ENCODE assay signal across 11 cellular contexts in the genomic region with DNA sequence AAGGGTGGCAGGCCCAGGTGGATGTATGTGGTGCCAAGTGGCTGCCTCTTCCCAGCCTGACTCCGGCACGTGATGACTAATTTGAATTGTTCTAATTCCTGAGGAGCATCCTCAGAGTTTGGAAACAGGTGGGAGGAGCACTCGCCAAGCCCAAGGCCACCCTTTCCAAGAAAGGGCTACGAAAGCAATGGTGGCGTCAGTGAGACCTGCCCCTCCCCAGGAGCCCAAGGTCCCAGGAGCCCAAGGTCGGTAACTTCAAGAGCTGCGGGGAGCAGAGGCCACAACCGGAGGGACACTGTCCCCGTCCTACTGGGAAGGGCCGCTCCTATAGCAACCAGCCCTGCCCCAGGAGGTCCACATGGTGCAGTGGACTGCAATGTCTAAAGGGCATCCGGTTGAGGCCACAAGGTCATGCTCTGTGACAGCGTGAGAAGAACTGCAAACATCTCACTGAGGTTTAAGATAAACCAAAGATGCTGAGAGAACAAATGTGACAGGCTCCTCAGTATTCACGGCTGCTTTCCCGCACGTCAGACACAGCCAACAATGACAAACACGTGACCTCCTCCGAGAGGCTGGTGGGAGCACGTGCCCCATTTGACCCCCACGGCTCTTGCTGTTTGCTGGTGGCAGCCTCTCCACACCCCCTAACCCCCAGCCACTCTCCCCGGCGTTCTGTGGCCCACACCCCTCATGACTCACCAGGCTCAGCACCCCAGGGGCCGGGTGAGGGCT.
DNase-seq lines count a peak whose midpoint lies in the region; ATAC-seq, FAIRE-seq and TF ChIP-seq lines count a peak whose summit lies in the region.
"Had no signal": no experiment of that assay in that cellular context is flagged by ENCODE, and none has a peak within 500 bp of the region (broad histone marks: within the 10 kb centered on the region; RNA-seq: fewer than 3 reads in every experiment).

No MANE protein-coding gene starts in this region.

- POLR2A ChIA-PET in activated CD8-positive, alpha-beta T cell treated with anti-CD3 and anti-CD28 coated beads for 36 hours (lab: Charles Lee) = no interaction called here

- H3K4me1 ChIP-seq in pancreas = peaks cover 0 to 8% (median 8%) of the 10 kb centered on the region in 3 donors

- no peaks in the 10 kb centered on the region for H3K9me3 ChIP-seq in pancreas

- H3K36me3 Mint-ChIP-seq in activated CD8-positive, alpha-beta T cell treated with anti-CD3 and anti-CD28 coated beads for 36 hours (ENCODE audit: low read depth) = no peaks in the 10 kb centered on the region

- H3K27ac Mint-ChIP-seq in activated CD8-positive, alpha-beta T cell treated with anti-CD3 and anti-CD28 coated beads for 36 hours = peak overlapping the region; percentile 30

- no peak for ATAC-seq in activated CD8-positive, alpha-beta T cell treated with anti-CD3 and anti-CD28 coated beads for 36 hours
- peak; percentile 14 to 32 (median 25) for ATAC-seq in pancreas
- ATAC-seq in HG02678 (IDR thresholded peaks at IDR 0.05; ENCODE audit: unreplicated experiment) = no peak

- 65 to 68% methylated on average over 21 to 22 of the region's 22 CpGs for WGBS in pancreas, 2 donors

- H3K4me3 ChIP-seq in pancreas = no peak overlapping the region

- no peak for FAIRE-seq in pancreas (lab: Jason Lieb, UNC)

- H3K9me3 Mint-ChIP-seq in activated CD8-positive, alpha-beta T cell treated with anti-CD3 and anti-CD28 coated beads for 36 hours = no peaks in the 10 kb centered on the region

- intact Hi-C loops in activated CD8-positive, alpha-beta T cell treated with anti-CD3 and anti-CD28 coated beads for 36 hours (cut with micrococcal nuclease) = no loop called here
- intact Hi-C loops in pancreas (cut with DNase I) = no loop called here

- H3K36me3 ChIP-seq in pancreas = no peaks in the 10 kb centered on the region

- no peaks in the 10 kb centered on the region for H3K27me3 ChIP-seq in pancreas

- no peak overlapping the region for H3K4me3 Mint-ChIP-seq in activated CD8-positive, alpha-beta T cell treated with anti-CD3 and anti-CD28 coated beads for 36 hours

- H3K27ac ChIP-seq in pancreas = peak overlapping the region in 2 of 4 donors; percentile 12 to 22

- no peaks in the 10 kb centered on the region for H3K27me3 Mint-ChIP-seq in activated CD8-positive, alpha-beta T cell treated with anti-CD3 and anti-CD28 coated beads for 36 hours

- CTCF ChIA-PET in activated CD8-positive, alpha-beta T cell treated with anti-CD3 and anti-CD28 coated beads for 36 hours (lab: Charles Lee) = interaction anchor here (1.4 to 5.1 kb wide), 2 partner anchors 10 to 78 kb away, joined by 3 to 39 read pairs; a partner anchor contains a TSS

- H3K4me1 Mint-ChIP-seq in activated CD8-positive, alpha-beta T cell treated with anti-CD3 and anti-CD28 coated beads for 36 hours (ENCODE audit: low read depth) = peaks cover 69% of the 10 kb centered on the region

- DNase-seq in EH (ENCODE audit: low read depth) (peak; percentile 48), glomerular visceral epithelial cell (ENCODE audit: extremely low spot score) (peak; percentile 44), pancreas (peak in 1 of 6 donors; percentile 35), NCI-H345 (lab: John Stamatoyannopoulos, UW) (no peak), NCI-H2196 treated with DMSO at 0.1 percent for 48 hours (lab: John Stamatoyannopoulos, UW; ENCODE audit: unreplicated experiment) (no peak), SKM-1 treated with dmso at 0.1 percent for 144 hours (lab: John Stamatoyannopoulos, UW; ENCODE audit: unreplicated experiment) (no peak)
- DNase-seq in activated CD8-positive, alpha-beta T cell treated with anti-CD3 and anti-CD28 coated beads for 36 hours = no peak
- DNase-seq: central memory CD4-positive, alpha-beta T cell; DMS79 treated with DMSO at 0.1 percent for 48 hours; Kasumi-1 had no signal

- TF ChIP-seq CTCF in activated CD8-positive, alpha-beta T cell treated with anti-CD3 and anti-CD28 coated beads for 36 hours (IDR thresholded peaks at IDR 0.05) = no peak
- TF ChIP-seq CTCF in pancreas (IDR thresholded peaks at IDR 0.05) = no peak

Comparison
In these comparisons a context has a peak if more than half of its experiments do, and no peak if none do; other contexts are left out.
1. DNase-seq: peak in EH (single experiment) and glomerular visceral epithelial cell (single experiment); none in activated CD8-positive, alpha-beta T cell treated with anti-CD3 and anti-CD28 coated beads for 36 hours (single experiment), NCI-H345 (single experiment), NCI-H2196 treated with DMSO at 0.1 percent for 48 hours (single experiment) and SKM-1 treated with dmso at 0.1 percent for 144 hours (single experiment).
2. ATAC-seq: peak in pancreas (4 of 4); none in activated CD8-positive, alpha-beta T cell treated with anti-CD3 and anti-CD28 coated beads for 36 hours (single experiment) and HG02678 (single experiment).